In genomic region chr6:170088349-170088951, GRCh38 we compare ENCODE assay signal across 10 cellular contexts.
A peak's percentile ranks its signal among the peaks of the same experiment; 100 is the strongest.
DNase-seq lines count a peak whose midpoint lies in the region; ATAC-seq and TF ChIP-seq lines count a peak whose summit lies in the region.
"Had no signal": no experiment of that assay in that cellular context is flagged by ENCODE, and none has a peak within 500 bp of the region (broad histone marks: within the 10 kb centered on the region; RNA-seq: fewer than 3 reads in every experiment).

No MANE protein-coding gene starts in this region.

- H3K4me3 ChIP-seq in suprapubic skin: peak overlapping the region; percentile 14
- H3K4me3 ChIP-seq in MM.1S (ENCODE audit: low read length): no peak overlapping the region

- no peaks in the 10 kb centered on the region for H3K79me2 ChIP-seq in MM.1S (ENCODE audit: low read length)

- WGBS in suprapubic skin: 86% methylated on average over 6 of the region's 28 CpGs

- no peak overlapping the region for H2AFZ ChIP-seq in MM.1S (ENCODE audit: low read length)

- H3K27ac ChIP-seq in suprapubic skin: no peak overlapping the region
- no peak overlapping the region for H3K27ac ChIP-seq in MM.1S (ENCODE audit: low read length)

- H3K36me3 ChIP-seq in suprapubic skin (no peaks in the 10 kb centered on the region), MM.1S (replicated peaks; ENCODE audit: insufficient read depth, low read length) (no peaks in the 10 kb centered on the region)

- no peak overlapping the region for H3K9ac ChIP-seq in MM.1S (ENCODE audit: low read length)

- TF ChIP-seq CTCF in suprapubic skin (IDR thresholded peaks at IDR 0.05) (no peak), MM.1S (IDR thresholded peaks at IDR 0.05; ENCODE audit: low read length) (no peak)

- no peaks in the 10 kb centered on the region for H3F3A ChIP-seq in MM.1S (ENCODE audit: insufficient read depth, low read length)

- no peak for TF ChIP-seq POLR2A in suprapubic skin (IDR thresholded peaks at IDR 0.05)

- H3K4me1 ChIP-seq in suprapubic skin (no peaks in the 10 kb centered on the region), MM.1S (ENCODE audit: low read length) (no peaks in the 10 kb centered on the region)

- peak overlapping the region; percentile 70 for H3K4me3 Mint-ChIP-seq in activated CD4-positive, alpha-beta T cell treated with anti-CD3 and anti-CD28 coated beads for 36 hours
- H3K4me3 Mint-ChIP-seq: neural crest cell had no signal

- H3K4me2 ChIP-seq in MM.1S (ENCODE audit: low read depth, low read length): no peak overlapping the region

- POLR2A ChIA-PET in activated CD4-positive, alpha-beta T cell treated with anti-CD3 and anti-CD28 coated beads for 36 hours (lab: Charles Lee): no interaction called here

- peak overlapping the region; percentile 88 for H3K27ac Mint-ChIP-seq in activated CD4-positive, alpha-beta T cell treated with anti-CD3 and anti-CD28 coated beads for 36 hours

- CTCF ChIA-PET in activated CD4-positive, alpha-beta T cell treated with anti-CD3 and anti-CD28 coated beads for 36 hours (lab: Charles Lee): interaction anchor here (0.9 kb wide), 1 partner anchor 257 kb away, joined by 3 read pairs; no protein-coding TSS in a partner anchor

- peak; percentile 10 for ATAC-seq in activated CD4-positive, alpha-beta T cell treated with anti-CD3 and anti-CD28 coated beads for 36 hours

- H3K27me3 ChIP-seq in suprapubic skin: no peaks in the 10 kb centered on the region
- no peaks in the 10 kb centered on the region for H3K27me3 ChIP-seq in MM.1S (replicated peaks; ENCODE audit: insufficient read depth, low read length)

- peaks cover 28% of the 10 kb centered on the region for H3K4me1 Mint-ChIP-seq in activated CD4-positive, alpha-beta T cell treated with anti-CD3 and anti-CD28 coated beads for 36 hours

- TF ChIP-seq EP300 in suprapubic skin (IDR thresholded peaks at IDR 0.05): no peak

- H3K9me2 ChIP-seq in MM.1S (replicated peaks; ENCODE audit: insufficient read depth, low read length): no peaks in the 10 kb centered on the region

- no peaks in the 10 kb centered on the region for H3K27me3 Mint-ChIP-seq in activated CD4-positive, alpha-beta T cell treated with anti-CD3 and anti-CD28 coated beads for 36 hours

- DNase-seq in activated CD4-positive, alpha-beta T cell treated with anti-CD3 and anti-CD28 coated beads for 36 hours: peak; percentile 28
- DNase-seq in activated CD4-positive, alpha-beta T cell treated with anti-CD3 and anti-CD28 coated beads, Interleukin-2, amount 50 U/mL, for 4 hours: no peak
- DNase-seq in KBM-7 (peak; percentile 54), germinal center (ENCODE audit: low spot score) (peak; percentile 34), suprapubic skin (ENCODE audit: low spot score in 2 of 2) (peak; percentile 49 to 78), cerebellum (ENCODE audit: low spot score) (no peak), NCI-H1930 (lab: John Stamatoyannopoulos, UW) (no peak), MM.1S (no peak)
- DNase-seq: ACHN had no signal

- no peaks in the 10 kb centered on the region for H4K20me1 ChIP-seq in MM.1S (ENCODE audit: insufficient read depth, low read length)

- H3K36me3 Mint-ChIP-seq in activated CD4-positive, alpha-beta T cell treated with anti-CD3 and anti-CD28 coated beads for 36 hours (ENCODE audit: low read depth): no peaks in the 10 kb centered on the region

- in situ Hi-C loops in KBM-7 (cut with MboI; ENCODE audit: low pct_unique_long_range_greater_than_20kb, low sequenced_read_pairs): no loop called here

- H3K9me3 ChIP-seq in suprapubic skin (no peaks in the 10 kb centered on the region), MM.1S (replicated peaks; ENCODE audit: insufficient read depth, low read length) (no peaks in the 10 kb centered on the region)

- H3K9me3 Mint-ChIP-seq in activated CD4-positive, alpha-beta T cell treated with anti-CD3 and anti-CD28 coated beads for 36 hours (ENCODE audit: low read depth): no peaks in the 10 kb centered on the region
- H3K9me3 Mint-ChIP-seq: neural crest cell had no signal

- intact Hi-C loops in activated CD4-positive, alpha-beta T cell treated with anti-CD3 and anti-CD28 coated beads for 36 hours (cut with DNase I, micrococcal nuclease): loop anchor here in 1 of 2 experiments (5.0 kb wide), 1 partner anchor 204 kb away; the partner anchor contains the start of gene DLL1

Comparison
In these comparisons a context has a peak if more than half of its experiments do, and no peak if none do; other contexts are left out.
1. DNase-seq: peak in activated CD4-positive, alpha-beta T cell treated with anti-CD3 and anti-CD28 coated beads for 36 hours (single experiment), KBM-7 (single experiment), germinal center (single experiment) and suprapubic skin (2 of 2); none in activated CD4-positive, alpha-beta T cell treated with anti-CD3 and anti-CD28 coated beads, Interleukin-2, amount 50 U/mL, for 4 hours (0 of 2), cerebellum (single experiment), NCI-H1930 (0 of 2) and MM.1S (single experiment).